In the genomic region with DNA sequence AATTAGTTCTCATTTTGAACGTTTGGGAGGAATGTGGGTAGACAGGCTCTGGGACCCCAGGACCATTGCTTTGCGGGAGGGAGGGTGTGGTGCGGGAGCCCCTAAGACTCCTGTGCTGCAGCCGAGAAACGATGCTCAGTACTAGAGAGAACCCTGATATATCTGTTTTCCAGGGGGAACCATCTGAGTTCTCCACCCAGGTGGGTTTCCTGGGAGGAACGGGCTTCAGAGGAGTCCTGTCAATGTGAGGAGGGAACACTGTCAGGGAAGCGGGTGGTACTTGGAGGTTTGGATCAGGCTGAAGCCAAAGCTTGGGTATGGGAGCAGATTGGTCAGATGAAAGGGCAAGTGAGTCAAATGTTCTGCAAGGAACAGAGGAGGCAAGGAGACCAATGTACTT, we compare ENCODE assay signal across 5 cellular contexts.
"Had no signal": no experiment of that assay in that cellular context is flagged by ENCODE, and none has a peak within 500 bp of the region (broad histone marks: within the 10 kb centered on the region; RNA-seq: fewer than 3 reads in every experiment).

No MANE protein-coding gene starts in this region.

- H3K27ac Mint-ChIP-seq: IgD-negative memory B cell had no signal

- ATAC-seq: HepG2, K562 had no signal

- DNase-seq: IMR-90 had no signal

- H3K27ac ChIP-seq: HL-60 had no signal

- H3K4me1 Mint-ChIP-seq: IgD-negative memory B cell had no signal

- H3K9me3 Mint-ChIP-seq: IgD-negative memory B cell had no signal

- H3K4me3 ChIP-seq: K562 had no signal

- H3K4me3 Mint-ChIP-seq: IgD-negative memory B cell had no signal
